1 cellular context compared by ENCODE assay signal in genomic region chr19:49487277-49488045, GRCh38.
TF ChIP-seq lines count a peak whose summit lies in the region.

TSS of gene RPL13A (plus strand) at chr19:49487608. CDS start at chr19:49487630, 22 bp downstream.

TF ChIP-seq in HepG2, 621 proteins besides CTCF, POLR2A, EP300 and RAD21 (continued from another document and continues in another):
- peak; percentile 97 for TF ChIP-seq KLF11 (CRISPR knock-in tag; IDR thresholded peaks at IDR 0.05)
- no peak for TF ChIP-seq MTA1 (CRISPR knock-in tag; IDR thresholded peaks at IDR 0.05; ENCODE audit: borderline replicate concordance)
- TF ChIP-seq ELK4 (CRISPR knock-in tag; IDR thresholded peaks at IDR 0.05; ENCODE audit: borderline replicate concordance), result no peak
- 0 out of 2 replicates have a peak, but pooled peaks have one; percentile 35 for TF ChIP-seq PPARG (CRISPR knock-in tag; conservative IDR thresholded peaks at IDR 0.05)
- TF ChIP-seq JARID2 (CRISPR knock-in tag; IDR thresholded peaks at IDR 0.05; ENCODE audit: insufficient replicate concordance), result no peak
- TF ChIP-seq, protein P1, sequence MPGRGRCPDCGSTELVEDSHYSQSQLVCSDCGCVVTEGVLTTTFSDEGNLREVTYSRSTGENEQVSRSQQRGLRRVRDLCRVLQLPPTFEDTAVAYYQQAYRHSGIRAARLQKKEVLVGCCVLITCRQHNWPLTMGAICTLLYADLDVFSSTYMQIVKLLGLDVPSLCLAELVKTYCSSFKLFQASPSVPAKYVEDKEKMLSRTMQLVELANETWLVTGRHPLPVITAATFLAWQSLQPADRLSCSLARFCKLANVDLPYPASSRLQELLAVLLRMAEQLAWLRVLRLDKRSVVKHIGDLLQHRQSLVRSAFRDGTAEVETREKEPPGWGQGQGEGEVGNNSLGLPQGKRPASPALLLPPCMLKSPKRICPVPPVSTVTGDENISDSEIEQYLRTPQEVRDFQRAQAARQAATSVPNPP (CRISPR knock-in tag; IDR thresholded peaks at IDR 0.05), result no peak
- no peak for TF ChIP-seq PAWR (CRISPR knock-in tag; IDR thresholded peaks at IDR 0.05; ENCODE audit: borderline replicate concordance)
- TF ChIP-seq, protein P2, sequence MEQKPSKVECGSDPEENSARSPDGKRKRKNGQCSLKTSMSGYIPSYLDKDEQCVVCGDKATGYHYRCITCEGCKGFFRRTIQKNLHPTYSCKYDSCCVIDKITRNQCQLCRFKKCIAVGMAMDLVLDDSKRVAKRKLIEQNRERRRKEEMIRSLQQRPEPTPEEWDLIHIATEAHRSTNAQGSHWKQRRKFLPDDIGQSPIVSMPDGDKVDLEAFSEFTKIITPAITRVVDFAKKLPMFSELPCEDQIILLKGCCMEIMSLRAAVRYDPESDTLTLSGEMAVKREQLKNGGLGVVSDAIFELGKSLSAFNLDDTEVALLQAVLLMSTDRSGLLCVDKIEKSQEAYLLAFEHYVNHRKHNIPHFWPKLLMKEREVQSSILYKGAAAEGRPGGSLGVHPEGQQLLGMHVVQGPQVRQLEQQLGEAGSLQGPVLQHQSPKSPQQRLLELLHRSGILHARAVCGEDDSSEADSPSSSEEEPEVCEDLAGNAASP (CRISPR knock-in tag; IDR thresholded peaks at IDR 0.05; ENCODE audit: borderline replicate concordance), result peak; percentile 79
- TF ChIP-seq, protein P3, sequence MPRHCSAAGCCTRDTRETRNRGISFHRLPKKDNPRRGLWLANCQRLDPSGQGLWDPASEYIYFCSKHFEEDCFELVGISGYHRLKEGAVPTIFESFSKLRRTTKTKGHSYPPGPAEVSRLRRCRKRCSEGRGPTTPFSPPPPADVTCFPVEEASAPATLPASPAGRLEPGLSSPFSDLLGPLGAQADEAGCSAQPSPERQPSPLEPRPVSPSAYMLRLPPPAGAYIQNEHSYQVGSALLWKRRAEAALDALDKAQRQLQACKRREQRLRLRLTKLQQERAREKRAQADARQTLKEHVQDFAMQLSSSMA (CRISPR knock-in tag; IDR thresholded peaks at IDR 0.05), result peak; percentile 99
- peak; percentile 87 for TF ChIP-seq KDM2A (CRISPR knock-in tag; IDR thresholded peaks at IDR 0.05; ENCODE audit: borderline replicate concordance, low read depth)
- peak; percentile 52; the same call in 1 of the 2 replicates for TF ChIP-seq FOXC1 (CRISPR knock-in tag; IDR thresholded peaks at IDR 0.05; ENCODE audit: borderline replicate concordance)
- peak; percentile 71; the same call in 1 of the 2 replicates for TF ChIP-seq TOE1 (CRISPR knock-in tag; IDR thresholded peaks at IDR 0.05)
- peak; percentile 65 for TF ChIP-seq GATA4 (IDR thresholded peaks at IDR 0.05; ENCODE audit: borderline replicate concordance, low read depth)
- no peak; the same call in 1 of the 2 replicates for TF ChIP-seq HNF4G (IDR thresholded peaks at IDR 0.05; ENCODE audit: borderline replicate concordance, low read depth, low read length)
- TF ChIP-seq HNF4G (CRISPR knock-in tag; IDR thresholded peaks at IDR 0.05; ENCODE audit: borderline replicate concordance, low read depth), result no peak
- TF ChIP-seq, protein P4, sequence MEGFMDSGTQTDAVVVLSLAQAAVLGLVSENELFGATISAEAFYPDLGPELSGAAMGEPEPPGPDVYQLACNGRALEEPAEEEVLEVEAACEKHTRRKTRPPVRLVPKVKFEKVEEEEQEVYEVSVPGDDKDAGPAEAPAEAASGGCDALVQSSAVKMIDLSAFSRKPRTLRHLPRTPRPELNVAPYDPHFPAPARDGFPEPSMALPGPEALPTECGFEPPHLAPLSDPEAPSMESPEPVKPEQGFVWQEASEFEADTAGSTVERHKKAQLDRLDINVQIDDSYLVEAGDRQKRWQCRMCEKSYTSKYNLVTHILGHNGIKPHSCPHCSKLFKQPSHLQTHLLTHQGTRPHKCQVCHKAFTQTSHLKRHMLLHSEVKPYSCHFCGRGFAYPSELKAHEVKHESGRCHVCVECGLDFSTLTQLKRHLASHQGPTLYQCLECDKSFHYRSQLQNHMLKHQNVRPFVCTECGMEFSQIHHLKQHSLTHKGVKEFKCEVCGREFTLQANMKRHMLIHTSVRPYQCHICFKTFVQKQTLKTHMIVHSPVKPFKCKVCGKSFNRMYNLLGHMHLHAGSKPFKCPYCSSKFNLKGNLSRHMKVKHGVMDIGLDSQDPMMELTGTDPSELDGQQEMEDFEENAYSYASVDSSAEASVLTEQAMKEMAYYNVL (CRISPR knock-in tag; IDR thresholded peaks at IDR 0.05; ENCODE audit: borderline replicate concordance), result peak; percentile 64; the same call in 1 of the 2 replicates
- TF ChIP-seq NKX3-1 (CRISPR knock-in tag; IDR thresholded peaks at IDR 0.05), result peak; percentile 35; the same call in 1 of the 2 replicates
- TF ChIP-seq, protein P5, sequence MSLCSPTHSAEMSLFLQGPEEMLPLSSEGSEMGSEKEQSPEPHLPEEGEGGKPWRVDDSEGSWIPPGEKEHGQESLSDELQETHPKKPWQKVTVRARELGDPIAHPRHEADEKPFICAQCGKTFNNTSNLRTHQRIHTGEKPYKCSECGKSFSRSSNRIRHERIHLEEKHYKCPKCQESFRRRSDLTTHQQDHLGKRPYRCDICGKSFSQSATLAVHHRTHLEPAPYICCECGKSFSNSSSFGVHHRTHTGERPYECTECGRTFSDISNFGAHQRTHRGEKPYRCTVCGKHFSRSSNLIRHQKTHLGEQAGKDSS (CRISPR knock-in tag; IDR thresholded peaks at IDR 0.05; ENCODE audit: borderline replicate concordance, low read depth), result 0 out of 2 replicates have a peak, but pooled peaks have one; percentile 31
- peak; percentile 57; the same call in 1 of the 2 replicates for TF ChIP-seq NR2F2 (IDR thresholded peaks at IDR 0.05; ENCODE audit: borderline replicate concordance, low read depth)
- no peak for TF ChIP-seq TERF1 (CRISPR knock-in tag; IDR thresholded peaks at IDR 0.05)
- TF ChIP-seq ZNF446 (CRISPR knock-in tag; IDR thresholded peaks at IDR 0.05), result peak; percentile 78
- no peak; the same call in 1 of the 2 replicates for TF ChIP-seq JDP2 (CRISPR knock-in tag; IDR thresholded peaks at IDR 0.05; ENCODE audit: borderline replicate concordance)
- 0 out of 2 replicates have a peak, but pooled peaks have one; percentile 34 for TF ChIP-seq RNF219 (CRISPR knock-in tag; IDR thresholded peaks at IDR 0.05)
- TF ChIP-seq RORA (CRISPR knock-in tag; IDR thresholded peaks at IDR 0.05), result no peak
- TF ChIP-seq PRDM4 (CRISPR knock-in tag; IDR thresholded peaks at IDR 0.05; ENCODE audit: borderline replicate concordance), result no peak
- peak; percentile 80 for TF ChIP-seq E2F1 (CRISPR knock-in tag; IDR thresholded peaks at IDR 0.05)
- TF ChIP-seq ZNF232 (CRISPR knock-in tag; IDR thresholded peaks at IDR 0.05; ENCODE audit: borderline replicate concordance), result peak; percentile 81; the same call in 1 of the 2 replicates
- TF ChIP-seq PTBP1 (IDR thresholded peaks at IDR 0.05; ENCODE audit: low read depth, low read length, poor library complexity, severe bottlenecking), result no peak
- no peak for TF ChIP-seq PHB2 (IDR thresholded peaks at IDR 0.05; ENCODE audit: partially characterized antibody)
- no peak for TF ChIP-seq GRHL1 (CRISPR knock-in tag; conservative IDR thresholded peaks at IDR 0.05)
- TF ChIP-seq ZNF7 (CRISPR knock-in tag; IDR thresholded peaks at IDR 0.05), result no peak; the same call in 1 of the 2 replicates
- no peak for TF ChIP-seq ZNF660 (CRISPR knock-in tag; IDR thresholded peaks at IDR 0.05; ENCODE audit: borderline replicate concordance, low read depth)
- TF ChIP-seq SP140L (CRISPR knock-in tag; IDR thresholded peaks at IDR 0.05; ENCODE audit: borderline replicate concordance), result no peak
